21 cellular contexts compared by ENCODE assay signal in the genomic region with DNA sequence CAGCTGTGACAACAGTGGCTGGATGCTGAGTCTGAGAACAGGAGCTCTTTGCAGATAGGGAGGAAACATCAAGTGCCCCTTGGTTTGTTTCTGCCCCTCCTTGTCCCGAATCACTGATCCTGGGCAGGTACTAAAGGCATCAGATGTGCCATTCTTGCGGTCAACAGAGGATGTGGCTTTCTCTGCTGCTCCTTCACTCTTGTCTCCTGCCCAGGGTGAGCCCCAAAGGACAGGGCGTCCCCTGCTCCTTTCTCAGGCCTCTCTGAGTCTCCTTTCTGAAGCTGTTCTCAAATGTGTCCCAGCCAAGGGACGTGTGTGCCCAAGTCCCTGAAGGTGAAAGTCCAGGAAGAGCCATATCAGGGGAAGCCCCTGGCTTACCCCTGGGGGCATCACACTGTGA. TPM values are rescaled to one million over a fixed set of nuclear protein-coding genes. Genes with fewer than 3 reads are reported as not detected.
DNase-seq lines count a peak whose midpoint lies in the region; ATAC-seq and TF ChIP-seq lines count a peak whose summit lies in the region.
"Had no signal": no experiment of that assay in that cellular context is flagged by ENCODE, and none has a peak within 500 bp of the region (broad histone marks: within the 10 kb centered on the region; RNA-seq: fewer than 3 reads in every experiment).

No MANE protein-coding gene starts in this region.

- DNase-seq in activated T-cell treated with anti-CD3 and anti-CD28 coated beads, Interleukin-2, amount 50 U/mL, for 24 hours: no peak
- DNase-seq in activated T-cell treated with anti-CD3 and anti-CD28 coated beads, Interleukin-2, amount 50 U/mL, for 48 hours: no peak
- DNase-seq in memory B cell (ENCODE audit: low spot score in 2 of 2) (no peak), upper lobe of right lung (peak; percentile 45), NCI-H146 (lab: John Stamatoyannopoulos, UW) (no peak), HuH-7.5 (ENCODE audit: low spot score) (no peak), GM10266 (ENCODE audit: extremely low spot score) (no peak)
- DNase-seq: CD4-positive, alpha-beta T cell; DMS153; GDM1; KG1; MV-4-11; NCI-H1417; NCI-H187 treated with DMSO at 0.1 percent for 48 hours; NCI-H226; NCI-H524; Right ventricle myocardium superior had no signal

- H3K27me3 ChIP-seq in upper lobe of right lung: no peaks in the 10 kb centered on the region

- H3K27ac ChIP-seq in VCaP (peak overlapping the region; percentile 83), upper lobe of right lung (no peak overlapping the region)

- no peaks in the 10 kb centered on the region for H3K9me3 Mint-ChIP-seq in activated T-cell treated with anti-CD3 and anti-CD28 coated beads, Interleukin-2, amount 50 U/mL, for 24 hours
- H3K9me3 Mint-ChIP-seq in memory B cell: no peaks in the 10 kb centered on the region
- H3K9me3 Mint-ChIP-seq: CD4-positive, alpha-beta T cell had no signal

- no peaks in the 10 kb centered on the region for H3K27me3 Mint-ChIP-seq in activated T-cell treated with anti-CD3 and anti-CD28 coated beads, Interleukin-2, amount 50 U/mL, for 24 hours
- no peaks in the 10 kb centered on the region for H3K27me3 Mint-ChIP-seq in memory B cell
- H3K27me3 Mint-ChIP-seq: B cell; CD4-positive, alpha-beta T cell had no signal

- peaks cover 69% of the 10 kb centered on the region for H3K36me3 ChIP-seq in upper lobe of right lung

- intact Hi-C loops in upper lobe of right lung (cut with DNase I): no loop called here

- no peaks in the 10 kb centered on the region for H3K4me1 ChIP-seq in upper lobe of right lung

- peak overlapping the region; percentile 42 for H3K27ac Mint-ChIP-seq in activated T-cell treated with anti-CD3 and anti-CD28 coated beads, Interleukin-2, amount 50 U/mL, for 24 hours
- peak overlapping the region; percentile 57 for H3K27ac Mint-ChIP-seq in memory B cell
- H3K27ac Mint-ChIP-seq: B cell; CD4-positive, alpha-beta T cell had no signal

- H3K36me3 Mint-ChIP-seq in activated T-cell treated with anti-CD3 and anti-CD28 coated beads, Interleukin-2, amount 50 U/mL, for 24 hours (ENCODE audit: low read depth): peaks cover 87% of the 10 kb centered on the region
- H3K36me3 Mint-ChIP-seq in memory B cell: peaks cover 49% of the 10 kb centered on the region

- H3K4me3 ChIP-seq in upper lobe of right lung: no peak overlapping the region
- H3K4me3 ChIP-seq: GM12878 had no signal

- H3K4me1 Mint-ChIP-seq in activated T-cell treated with anti-CD3 and anti-CD28 coated beads, Interleukin-2, amount 50 U/mL, for 24 hours (ENCODE audit: low read depth): peaks cover 12% of the 10 kb centered on the region
- peaks cover 10% of the 10 kb centered on the region for H3K4me1 Mint-ChIP-seq in memory B cell

- TF ChIP-seq CTCF in VCaP (conservative IDR thresholded peaks at IDR 0.05) (no peak), upper lobe of right lung (IDR thresholded peaks at IDR 0.05) (no peak), GM10266 (IDR thresholded peaks at IDR 0.05; ENCODE audit: control insufficient read depth, insufficient read depth, low read depth, missing control alignments) (no peak)

- no peak overlapping the region for H3K4me3 Mint-ChIP-seq in activated T-cell treated with anti-CD3 and anti-CD28 coated beads, Interleukin-2, amount 50 U/mL, for 24 hours
- H3K4me3 Mint-ChIP-seq in memory B cell: no peak overlapping the region
- H3K4me3 Mint-ChIP-seq: B cell; CD4-positive, alpha-beta T cell had no signal

- H3K9me3 ChIP-seq in upper lobe of right lung: no peaks in the 10 kb centered on the region

- ATAC-seq in memory B cell (ENCODE audit: low read depth) (peak; percentile 66), upper lobe of right lung (no peak)
- ATAC-seq: GM12878 had no signal

RNA-seq across cellular contexts. Expression of a gene that starts 31.7 kb away (rescaled TPM):
- 21.6 TPM for total RNA-seq in upper lobe of right lung

RNA-seq across cellular contexts. Expression of a gene that starts 49.3 kb away (rescaled TPM):
- total RNA-seq in upper lobe of right lung: 0.84 TPM
- total RNA-seq: A172, Right ventricle myocardium superior had no signal
